8 cellular contexts compared by ENCODE assay signal in the genomic region with DNA sequence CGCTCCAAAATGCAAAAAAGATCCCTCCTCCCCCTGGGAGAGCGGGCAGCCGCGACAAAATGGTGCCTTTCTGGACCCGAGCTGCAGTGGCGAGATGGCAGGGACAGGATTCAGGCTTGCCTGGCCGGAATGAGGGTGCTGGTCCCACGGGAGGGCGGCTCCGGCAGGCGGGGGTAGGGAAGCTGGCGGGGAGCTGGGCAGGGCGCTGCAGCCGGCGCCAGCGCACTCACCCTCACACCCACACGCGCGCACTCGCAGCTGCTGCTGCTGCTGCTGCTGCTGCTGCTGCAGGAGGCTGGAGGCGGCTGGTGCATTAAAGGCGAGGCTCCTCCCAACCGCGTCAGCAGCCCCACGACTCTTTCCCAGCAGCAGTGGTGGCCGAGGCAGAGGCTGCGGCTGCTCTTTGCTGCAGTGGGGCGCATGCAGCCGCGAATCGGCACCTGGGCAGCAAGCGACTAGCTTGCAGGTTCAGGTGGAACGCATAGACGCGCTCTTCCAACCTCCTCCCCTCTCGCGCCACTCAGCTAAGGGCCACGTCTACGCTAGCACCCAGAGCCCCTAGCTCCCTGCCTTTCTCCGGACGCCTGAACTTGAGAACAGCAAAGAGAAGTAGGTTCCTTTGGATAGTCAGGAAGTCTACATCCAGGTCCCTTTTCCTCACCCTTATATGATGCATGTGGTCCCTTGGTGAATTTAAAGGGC. TPM values are rescaled to one million over a fixed set of nuclear protein-coding genes. Genes with fewer than 3 reads are reported as not detected.
A peak's percentile ranks its signal among the peaks of the same experiment; 100 is the strongest.
DNase-seq lines count a peak whose midpoint lies in the region; ATAC-seq and TF ChIP-seq lines count a peak whose summit lies in the region.

A gene (minus strand): TSS at position 287 of the 702 bp plus-strand sequence.

- H4K20me1 ChIP-seq in SK-N-SH (ENCODE audit: insufficient read depth): no peaks in the 10 kb centered on the region

- H3K4me2 ChIP-seq in SK-N-SH: peak within 1 kb of the TSS; percentile 94

- H3K4me3 ChIP-seq in SK-N-SH (ENCODE audit: low read depth in 2 of 2, low read length in 1 of 2): peak within 1 kb of the TSS; percentile 78 to 88
- H3K4me3 ChIP-seq in psoas muscle: peak within 1 kb of the TSS; percentile 58

- peaks cover 11% of the 10 kb centered on the region for H3K36me3 Mint-ChIP-seq in Calu3 (ENCODE audit: insufficient read depth, unreplicated experiment)

- peaks cover 63% of the 10 kb centered on the region for H3K27me3 Mint-ChIP-seq in Calu3 (ENCODE audit: unreplicated experiment)

- H3K9me2 ChIP-seq in SK-N-SH: no peaks in the 10 kb centered on the region

- H3K27ac Mint-ChIP-seq in Calu3 (ENCODE audit: unreplicated experiment): no peak within 1 kb of the TSS

- H3K4me3 Mint-ChIP-seq in Calu3 (ENCODE audit: low read depth, unreplicated experiment): peak within 1 kb of the TSS; percentile 71

- intact Hi-C loops in Calu3 (cut with micrococcal nuclease; ENCODE audit: unreplicated experiment) (no loop called here), psoas muscle (cut with DNase I) (no loop called here)

- 6% methylated on average over 10 of the region's 41 CpGs for WGBS in SK-N-SH (ENCODE audit: low lambda C conversion rate)
- WGBS in psoas muscle, 3 donors: 0 to 1% (median 1%) methylated on average over 37 to 41 of the region's 41 CpGs

- H3K4me1 ChIP-seq in SK-N-SH (ENCODE audit: control insufficient read depth in 1 of 2, insufficient read depth in 2 of 2, low read depth in 1 of 2, low read length in 1 of 2) (peaks cover 0 to 9% of the 10 kb centered on the region in 2 experiments; a peak in 2 of 4 replicates), psoas muscle (peaks cover 9% of the 10 kb centered on the region)

- H3K9me3 Mint-ChIP-seq in Calu3 (ENCODE audit: low read depth, unreplicated experiment): no peaks in the 10 kb centered on the region

- H3K27ac ChIP-seq in SK-N-SH (ENCODE audit: low read depth in 2 of 2, low read length in 1 of 2) (peak within 1 kb of the TSS in 1 of 2 experiments; percentile 64; a peak in 2 of 4 replicates), psoas muscle (no peak within 1 kb of the TSS)

- H3K36me3 ChIP-seq in SK-N-SH (replicated peaks in 1 of 2; ENCODE audit: control insufficient read depth in 1 of 2, insufficient read depth in 2 of 2, low read length in 1 of 2) (no peaks in the 10 kb centered on the region), psoas muscle (ENCODE audit: insufficient read depth in 1 of 2, low read depth in 1 of 2) (no peaks in the 10 kb centered on the region)

- peaks cover 7% of the 10 kb centered on the region for H3F3A ChIP-seq in SK-N-SH (replicated peaks; ENCODE audit: insufficient read depth)

- POLR2A ChIA-PET in SK-N-SH (lab: Yijun Ruan, JAX): interaction anchor here (0.9 to 1.7 kb wide), 2 partner anchors 231 to 336 kb away, joined by 3 to 6 read pairs; no protein-coding TSS in a partner anchor

- ATAC-seq in HG02981 (IDR thresholded peaks at IDR 0.05; ENCODE audit: unreplicated experiment): peak; percentile 26
- ATAC-seq in psoas muscle: no peak

- CTCF ChIA-PET in Calu3 (lab: Charles Lee) (no interaction called here), SK-N-SH (lab: Yijun Ruan, JAX) (interaction anchor here (0.7 to 2.0 kb wide), 7 partner anchors 48 to 337 kb away, joined by 3 to 12 read pairs (median 5); no protein-coding TSS in a partner anchor)

- H2AFZ ChIP-seq in SK-N-SH (ENCODE audit: low read depth): peak within 1 kb of the TSS; percentile 81

- TF ChIP-seq CTCF in Calu3 (IDR thresholded peaks at IDR 0.05; ENCODE audit: unreplicated experiment) (no peak), SK-N-SH (IDR thresholded peaks at IDR 0.05) (no peak), psoas muscle (IDR thresholded peaks at IDR 0.05) (no peak)

- BruUV-seq in Calu3 (replicated peaks; lab: Mats Ljungman, UMichigan): no TSS peak

- no peak for TF ChIP-seq EP300 in SK-N-SH (IDR thresholded peaks at IDR 0.05; ENCODE audit: borderline replicate concordance in 1 of 2, low read depth in 1 of 2, low read length in 1 of 2)

- no peaks in the 10 kb centered on the region for H3K79me2 ChIP-seq in SK-N-SH (ENCODE audit: insufficient read depth)

- no peaks in the 10 kb centered on the region for H3K9me3 ChIP-seq in SK-N-SH
- H3K9me3 ChIP-seq in psoas muscle: no peaks in the 10 kb centered on the region

- peak within 1 kb of the TSS; percentile 27; the same call in 1 of the 2 replicates for H3K9ac ChIP-seq in SK-N-SH

- H3K27me3 ChIP-seq in SK-N-SH (ENCODE audit: insufficient read depth): no peaks in the 10 kb centered on the region
- H3K27me3 ChIP-seq in psoas muscle (ENCODE audit: insufficient read depth in 3 of 3, low read length in 2 of 3): peaks cover 10 to 34% (median 17%) of the 10 kb centered on the region in 3 donors

- TF ChIP-seq RAD21 in SK-N-SH (IDR thresholded peaks at IDR 0.05; ENCODE audit: low read length): 0 out of 2 replicates have a peak, but pooled peaks have one; percentile 3

- DNase-seq in Calu3: peak; percentile 51
- peak; percentile 86 for DNase-seq in SK-N-SH
- peak in 56 of 58 donors; percentile 27 to 85 (median 69) for DNase-seq in anterior cingulate cortex (lab: John Stamatoyannopoulos, UW)
- DNase-seq in hypothalamus (lab: John Stamatoyannopoulos, UW): peak in 47 of 51 donors; percentile 13 to 82 (median 58)
- peak; percentile 27 to 43 for DNase-seq in psoas muscle
- DNase-seq in SIG-M5 treated with dmso at 0.1 percent for 504 hours (lab: John Stamatoyannopoulos, UW; ENCODE audit: unreplicated experiment): no peak
- no peak for DNase-seq in SKM-1 (lab: John Stamatoyannopoulos, UW; ENCODE audit: unreplicated experiment)

- H3K4me1 Mint-ChIP-seq in Calu3 (ENCODE audit: low read depth, unreplicated experiment): no peaks in the 10 kb centered on the region

TF ChIP-seq in SK-N-SH, 30 proteins besides CTCF, POLR2A, EP300 and RAD21:
- TF ChIP-seq YY1 (IDR thresholded peaks at IDR 0.05; ENCODE audit: low read depth): 0 out of 2 replicates have a peak, but pooled peaks have one; percentile 61
- TF ChIP-seq, protein P1, sequence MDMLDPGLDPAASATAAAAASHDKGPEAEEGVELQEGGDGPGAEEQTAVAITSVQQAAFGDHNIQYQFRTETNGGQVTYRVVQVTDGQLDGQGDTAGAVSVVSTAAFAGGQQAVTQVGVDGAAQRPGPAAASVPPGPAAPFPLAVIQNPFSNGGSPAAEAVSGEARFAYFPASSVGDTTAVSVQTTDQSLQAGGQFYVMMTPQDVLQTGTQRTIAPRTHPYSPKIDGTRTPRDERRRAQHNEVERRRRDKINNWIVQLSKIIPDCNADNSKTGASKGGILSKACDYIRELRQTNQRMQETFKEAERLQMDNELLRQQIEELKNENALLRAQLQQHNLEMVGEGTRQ (IDR thresholded peaks at IDR 0.05; ENCODE audit: borderline replicate concordance, low read depth, low read length): no peak
- TF ChIP-seq, protein P2, sequence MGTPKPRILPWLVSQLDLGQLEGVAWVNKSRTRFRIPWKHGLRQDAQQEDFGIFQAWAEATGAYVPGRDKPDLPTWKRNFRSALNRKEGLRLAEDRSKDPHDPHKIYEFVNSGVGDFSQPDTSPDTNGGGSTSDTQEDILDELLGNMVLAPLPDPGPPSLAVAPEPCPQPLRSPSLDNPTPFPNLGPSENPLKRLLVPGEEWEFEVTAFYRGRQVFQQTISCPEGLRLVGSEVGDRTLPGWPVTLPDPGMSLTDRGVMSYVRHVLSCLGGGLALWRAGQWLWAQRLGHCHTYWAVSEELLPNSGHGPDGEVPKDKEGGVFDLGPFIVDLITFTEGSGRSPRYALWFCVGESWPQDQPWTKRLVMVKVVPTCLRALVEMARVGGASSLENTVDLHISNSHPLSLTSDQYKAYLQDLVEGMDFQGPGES (IDR thresholded peaks at IDR 0.05; ENCODE audit: low read depth, low read length): no peak
- no peak for TF ChIP-seq FOXM1 (IDR thresholded peaks at IDR 0.05; ENCODE audit: low read depth)
- TF ChIP-seq MEF2A (IDR thresholded peaks at IDR 0.05; ENCODE audit: borderline replicate concordance, low read depth): no peak
- 0 out of 2 replicates have a peak, but pooled peaks have one; percentile 33 for TF ChIP-seq POLR2AphosphoS5 (IDR thresholded peaks at IDR 0.05; ENCODE audit: low read depth, low read length)
- peak; percentile 13; the same call in 1 of the 2 replicates for TF ChIP-seq FOXJ3 (CRISPR knock-in tag; IDR thresholded peaks at IDR 0.05)
- TF ChIP-seq JUND (IDR thresholded peaks at IDR 0.05): no peak
- 0 out of 2 replicates have a peak, but pooled peaks have one; percentile 15 for TF ChIP-seq NFIC (IDR thresholded peaks at IDR 0.05; ENCODE audit: borderline replicate concordance)
- TF ChIP-seq TEAD4 (IDR thresholded peaks at IDR 0.05; ENCODE audit: borderline replicate concordance, insufficient read depth): no peak

RNA-seq across cellular contexts. Expression of the gene that starts here (rescaled TPM):
- total RNA-seq in Calu3 (2022) (1.2 TPM in 1 of 2 replicates, not detected in the other), psoas muscle (under 1 TPM in 3 of 4 donors, not detected in 1; 0.08 to 0.71 (median 0.19) TPM)
- polyA plus RNA-seq in SK-N-SH (2012; rRNA removed) (11.4 and 11.9 TPM in 2 replicates), psoas muscle (under 1 TPM; 0.03 to 0.14 (median 0.07) TPM)
- polyA plus RNA-seq in SK-N-SH (2012; cell fraction: cytosol; rRNA removed): 13.4 and 13.7 TPM in 2 replicates
- polyA plus RNA-seq in SK-N-SH (2012; cell fraction: nucleus; rRNA removed): 5.4 and 8.3 TPM in 2 replicates

Comparison
In these comparisons a context has a peak if more than half of its experiments do, and no peak if none do; other contexts are left out.
1. RNA of the gene that starts here (polyA plus RNA-seq): 5.4 to 13.7 TPM in SK-N-SH; 0.03 to 0.14 TPM in psoas muscle; every median in the first group is over 4 times any median in the second.
2. Peak in DNase-seq and H3K4me3 ChIP-seq in psoas muscle; RNA of the gene not detected or under 1 TPM.
3. DNase-seq: peak in Calu3 (single experiment), SK-N-SH (single experiment), anterior cingulate cortex (56 of 58) and hypothalamus (47 of 51); none in SIG-M5 treated with dmso at 0.1 percent for 504 hours (single experiment) and SKM-1 (single experiment).